ENCODE assay signal across 21 cellular contexts in genomic region chr5:173627860-173628392, GRCh38. TPM values are rescaled to one million over a fixed set of nuclear protein-coding genes. Genes with fewer than 3 reads are reported as not detected.
DNase-seq lines count a peak whose midpoint lies in the region; ATAC-seq and TF ChIP-seq lines count a peak whose summit lies in the region.
"Had no signal": no experiment of that assay in that cellular context is flagged by ENCODE, and none has a peak within 500 bp of the region (broad histone marks: within the 10 kb centered on the region; RNA-seq: fewer than 3 reads in every experiment).

No MANE protein-coding gene starts in this region.

- CTCF ChIA-PET in activated CD4-positive, alpha-beta T cell treated with anti-CD3 and anti-CD28 coated beads, Interleukin-2, amount 10 ng/mL, durations not matched to agents 7 days and 5 days (lab: Charles Lee) = interaction anchor here (2.1 kb wide), 1 partner anchor 12 kb away, joined by 7 read pairs; the partner anchor contains the start of gene BOD1
- CTCF ChIA-PET in activated CD4-positive, alpha-beta T cell treated with anti-CD3 and anti-CD28 coated beads for 36 hours (lab: Charles Lee) = interaction anchor here (1.3 kb wide), 1 partner anchor 12 kb away, joined by 7 read pairs; the partner anchor contains the start of gene BOD1

- peak overlapping the region; percentile 70 to 96 (median 85) for H3K27ac Mint-ChIP-seq in brain
- no peak overlapping the region for H3K27ac Mint-ChIP-seq in activated CD4-positive, alpha-beta T cell treated with anti-CD3 and anti-CD28 coated beads, Interleukin-2, amount 10 ng/mL, durations not matched to agents 7 days and 5 days
- H3K27ac Mint-ChIP-seq in activated CD4-positive, alpha-beta T cell treated with anti-CD3 and anti-CD28 coated beads for 36 hours = no peak overlapping the region
- H3K27ac Mint-ChIP-seq: activated CD8-positive, alpha-beta T cell treated with anti-CD3 and anti-CD28 coated beads, Interleukin-2, amount 10 ng/mL, durations not matched to agents 7 days and 5 days; activated T-helper 1 cell treated with anti-CD3 and anti-CD28 coated beads, Interleukin-12 subunit alpha, Interleukin-12 subunit beta, Interleukin-2, Interleukin-4 antibody, amounts not matched to agents 30 ng/mL and 10 ng/mL and 1 ng/mL, durations not matched to agents 14 hours and 24 hours and 36 hours; CD4-positive, CD25-positive, alpha-beta regulatory T cell had no signal

- peaks cover 4% of the 10 kb centered on the region for H3K27me3 Mint-ChIP-seq in brain
- H3K27me3 Mint-ChIP-seq in activated CD4-positive, alpha-beta T cell treated with anti-CD3 and anti-CD28 coated beads, Interleukin-2, amount 10 ng/mL, durations not matched to agents 7 days and 5 days = peaks cover 6% of the 10 kb centered on the region
- peaks cover 2% of the 10 kb centered on the region for H3K27me3 Mint-ChIP-seq in activated CD4-positive, alpha-beta T cell treated with anti-CD3 and anti-CD28 coated beads for 36 hours

- no peak for TF ChIP-seq CTCF in brain (conservative IDR thresholded peaks at IDR 0.05)

- ATAC-seq in HG03108 (IDR thresholded peaks at IDR 0.05; ENCODE audit: unreplicated experiment) = no peak
- ATAC-seq in activated CD4-positive, alpha-beta T cell treated with anti-CD3 and anti-CD28 coated beads for 36 hours = no peak
- ATAC-seq: activated CD8-positive, alpha-beta T cell treated with anti-CD3 and anti-CD28 coated beads, Interleukin-2, amount 10 ng/mL, durations not matched to agents 7 days and 5 days; gastrocnemius medialis; right cardiac atrium; SK-N-SH treated with all-trans-retinoic acid at 6 μM for 48 hours; upper lobe of right lung had no signal

- no peaks in the 10 kb centered on the region for H3K36me3 Mint-ChIP-seq in brain
- no peaks in the 10 kb centered on the region for H3K36me3 Mint-ChIP-seq in activated CD4-positive, alpha-beta T cell treated with anti-CD3 and anti-CD28 coated beads, Interleukin-2, amount 10 ng/mL, durations not matched to agents 7 days and 5 days (ENCODE audit: low read depth)
- no peaks in the 10 kb centered on the region for H3K36me3 Mint-ChIP-seq in activated CD4-positive, alpha-beta T cell treated with anti-CD3 and anti-CD28 coated beads for 36 hours (ENCODE audit: low read depth)
- H3K36me3 Mint-ChIP-seq: CD4-positive, CD25-positive, alpha-beta regulatory T cell had no signal

- DNase-seq in C1 segment of cervical spinal cord (lab: John Stamatoyannopoulos, UW) (peak in 12 of 14 donors; percentile 42 to 85 (median 68)), islet precursor cell (peak; percentile 84), occipital lobe (lab: John Stamatoyannopoulos, UW) (peak; percentile 51)
- DNase-seq in activated CD4-positive, alpha-beta T cell treated with anti-CD3 and anti-CD28 coated beads, Interleukin-2, amount 10 ng/mL, durations not matched to agents 7 days and 5 days = no peak
- DNase-seq in activated naive CD4-positive, alpha-beta T cell (lab: John Stamatoyannopoulos, UW) = no peak
- DNase-seq in activated CD4-positive, alpha-beta T cell treated with anti-CD3 and anti-CD28 coated beads for 36 hours = no peak
- DNase-seq: activated CD8-positive, alpha-beta T cell treated with anti-CD3 and anti-CD28 coated beads, Interleukin-2, amount 10 ng/mL, durations not matched to agents 7 days and 5 days; adrenal gland; CD4-positive, CD25-positive, alpha-beta regulatory T cell; DMS79; gastrocnemius medialis; NCI-H1930; NCI-H69; PC-9; right cardiac atrium; stimulated activated CD4-positive, alpha-beta T cell treated with anti-CD3 and anti-CD28 coated beads, Interleukin-4, amount 100 ng/mL, for 24 hours; upper lobe of right lung had no signal

- POLR2A ChIA-PET in activated CD4-positive, alpha-beta T cell treated with anti-CD3 and anti-CD28 coated beads, Interleukin-2, amount 10 ng/mL, durations not matched to agents 7 days and 5 days (lab: Charles Lee) = interaction anchor here (0.7 kb wide), 1 partner anchor 22 kb away, joined by 3 read pairs; no protein-coding TSS in a partner anchor
- POLR2A ChIA-PET in activated CD4-positive, alpha-beta T cell treated with anti-CD3 and anti-CD28 coated beads for 36 hours (lab: Charles Lee) = no interaction called here

- H3K4me1 Mint-ChIP-seq in brain = peaks cover 72% of the 10 kb centered on the region
- no peaks in the 10 kb centered on the region for H3K4me1 Mint-ChIP-seq in activated CD4-positive, alpha-beta T cell treated with anti-CD3 and anti-CD28 coated beads, Interleukin-2, amount 10 ng/mL, durations not matched to agents 7 days and 5 days
- no peaks in the 10 kb centered on the region for H3K4me1 Mint-ChIP-seq in activated CD4-positive, alpha-beta T cell treated with anti-CD3 and anti-CD28 coated beads for 36 hours
- H3K4me1 Mint-ChIP-seq: CD4-positive, CD25-positive, alpha-beta regulatory T cell had no signal

- H3K9me3 Mint-ChIP-seq in brain = peaks cover 0 to 3% (median 0%) of the 10 kb centered on the region in 5 experiments
- no peaks in the 10 kb centered on the region for H3K9me3 Mint-ChIP-seq in activated CD4-positive, alpha-beta T cell treated with anti-CD3 and anti-CD28 coated beads, Interleukin-2, amount 10 ng/mL, durations not matched to agents 7 days and 5 days
- no peaks in the 10 kb centered on the region for H3K9me3 Mint-ChIP-seq in activated CD4-positive, alpha-beta T cell treated with anti-CD3 and anti-CD28 coated beads for 36 hours (ENCODE audit: low read depth)
- H3K9me3 Mint-ChIP-seq: activated T-helper 1 cell treated with anti-CD3 and anti-CD28 coated beads, Interleukin-12 subunit alpha, Interleukin-12 subunit beta, Interleukin-2, Interleukin-4 antibody, amounts not matched to agents 30 ng/mL and 10 ng/mL and 1 ng/mL, durations not matched to agents 14 hours and 24 hours and 36 hours; CD4-positive, CD25-positive, alpha-beta regulatory T cell had no signal

- peak overlapping the region; percentile 4 to 71 (median 48) for H3K4me3 Mint-ChIP-seq in brain
- no peak overlapping the region for H3K4me3 Mint-ChIP-seq in activated CD4-positive, alpha-beta T cell treated with anti-CD3 and anti-CD28 coated beads, Interleukin-2, amount 10 ng/mL, durations not matched to agents 7 days and 5 days
- H3K4me3 Mint-ChIP-seq in activated CD4-positive, alpha-beta T cell treated with anti-CD3 and anti-CD28 coated beads for 36 hours = no peak overlapping the region
- H3K4me3 Mint-ChIP-seq: activated CD8-positive, alpha-beta T cell treated with anti-CD3 and anti-CD28 coated beads, Interleukin-2, amount 10 ng/mL, durations not matched to agents 7 days and 5 days; activated T-helper 1 cell treated with anti-CD3 and anti-CD28 coated beads, Interleukin-12 subunit alpha, Interleukin-12 subunit beta, Interleukin-2, Interleukin-4 antibody, amounts not matched to agents 30 ng/mL and 10 ng/mL and 1 ng/mL, durations not matched to agents 14 hours and 24 hours and 36 hours; CD4-positive, CD25-positive, alpha-beta regulatory T cell had no signal

- intact Hi-C loops in activated CD4-positive, alpha-beta T cell treated with anti-CD3 and anti-CD28 coated beads for 36 hours (cut with DNase I, micrococcal nuclease) = no loop called here

RNA-seq across cellular contexts. Expression of gene BOD1, which starts 11.5 kb away (rescaled TPM):
- 60.0 TPM for polyA plus RNA-seq in brain (ENCODE audit: insufficient read depth, low read depth, low replicate concordance)
- 63.2 TPM for total RNA-seq in occipital lobe
- 10 to 100 TPM; 17.7 to 22.6 TPM for total RNA-seq in activated CD4-positive, alpha-beta T cell treated with anti-CD3 and anti-CD28 coated beads, Interleukin-2, amount 10 ng/mL, durations not matched to agents 7 days and 5 days
- total RNA-seq in activated CD4-positive, alpha-beta T cell treated with anti-CD3 and anti-CD28 coated beads for 36 hours = 10 to 100 TPM; 29.2 to 31.7 TPM

Comparison
In these comparisons a context has a peak if more than half of its experiments do, and no peak if none do; other contexts are left out.
1. DNase-seq: peak in C1 segment of cervical spinal cord (12 of 14), islet precursor cell (single experiment) and occipital lobe (single experiment); none in activated CD4-positive, alpha-beta T cell treated with anti-CD3 and anti-CD28 coated beads, Interleukin-2, amount 10 ng/mL, durations not matched to agents 7 days and 5 days (single experiment), activated naive CD4-positive, alpha-beta T cell (0 of 4) and activated CD4-positive, alpha-beta T cell treated with anti-CD3 and anti-CD28 coated beads for 36 hours (single experiment).
2. H3K27ac Mint-ChIP-seq: peak in brain (5 of 5); none in activated CD4-positive, alpha-beta T cell treated with anti-CD3 and anti-CD28 coated beads, Interleukin-2, amount 10 ng/mL, durations not matched to agents 7 days and 5 days (single experiment) and activated CD4-positive, alpha-beta T cell treated with anti-CD3 and anti-CD28 coated beads for 36 hours (single experiment).
3. H3K4me3 Mint-ChIP-seq: peak in brain (5 of 5); none in activated CD4-positive, alpha-beta T cell treated with anti-CD3 and anti-CD28 coated beads, Interleukin-2, amount 10 ng/mL, durations not matched to agents 7 days and 5 days (single experiment) and activated CD4-positive, alpha-beta T cell treated with anti-CD3 and anti-CD28 coated beads for 36 hours (single experiment).